ENCODE assay signal across 8 cellular contexts in the genomic region with DNA sequence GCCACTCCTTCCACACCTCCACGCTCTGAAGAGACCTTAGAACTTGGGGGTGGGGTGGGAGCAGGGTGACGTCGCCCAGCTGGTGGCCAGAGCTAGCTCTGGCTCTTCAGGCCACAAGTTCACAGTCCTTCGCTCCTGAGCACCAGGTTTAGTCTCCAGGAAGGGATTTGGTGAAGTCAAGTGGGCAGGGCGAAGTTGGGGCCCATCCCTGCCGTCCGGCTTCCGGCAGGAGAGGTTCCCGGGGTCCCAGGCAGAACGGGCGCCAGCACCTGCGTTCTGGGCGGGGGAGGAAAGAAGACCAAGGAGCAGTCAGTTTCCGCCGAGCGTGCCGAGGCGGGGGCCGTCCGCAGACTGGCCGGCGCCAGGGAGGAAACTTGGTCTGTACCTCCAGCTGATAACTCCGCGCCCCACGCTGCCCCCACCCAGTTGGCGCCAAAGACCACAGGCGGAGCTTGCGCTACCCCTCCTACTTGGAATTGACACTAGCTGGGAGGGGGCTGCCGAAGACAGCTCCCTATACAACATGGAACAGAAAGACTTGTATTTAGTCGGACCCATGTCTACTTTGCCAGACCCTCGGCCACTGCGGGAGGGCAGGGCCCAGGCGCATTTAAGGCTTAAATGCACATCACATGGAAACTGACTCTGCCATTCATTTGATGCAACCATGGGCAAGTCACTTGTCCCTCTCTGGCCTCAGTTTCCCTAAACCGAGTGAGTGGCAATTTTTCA. TPM values are rescaled to one million over a fixed set of nuclear protein-coding genes. Genes with fewer than 3 reads are reported as not detected.
A peak's percentile ranks its signal among the peaks of the same experiment; 100 is the strongest.
DNase-seq lines count a peak whose midpoint lies in the region; ATAC-seq, FAIRE-seq and TF ChIP-seq lines count a peak whose summit lies in the region.

No MANE protein-coding gene starts in this region.

- H3K79me2 ChIP-seq in neural cell (replicated peaks; ENCODE audit: insufficient read depth, low read length) = no peaks in the 10 kb centered on the region

- ATAC-seq in HG02938 (IDR thresholded peaks at IDR 0.05; ENCODE audit: unreplicated experiment) (no peak), GM21528 (IDR thresholded peaks at IDR 0.05; ENCODE audit: low FRiP score, unreplicated experiment) (no peak)

- TF ChIP-seq EP300 in neural cell (conservative IDR thresholded peaks at IDR 0.05; ENCODE audit: poor library complexity, severe bottlenecking) = no peak

- TF ChIP-seq POLR2A in esophagus squamous epithelium (IDR thresholded peaks at IDR 0.05) = no peak

- DNase-seq in EL (peak; percentile 66), NCI-H1092 (lab: John Stamatoyannopoulos, UW) (peak; percentile 34), esophagus squamous epithelium (lab: John Stamatoyannopoulos, UW) (no peak), D721Med (ENCODE audit: insufficient read length, low spot score) (no peak)
- peak; percentile 50 to 63 for DNase-seq in activated CD4-positive, alpha-beta T cell treated with anti-CD3 and anti-CD28 coated beads, Interleukin-2, amount 50 U/mL, for 48 hours

- H3K9me2 ChIP-seq in neural cell (ENCODE audit: insufficient read depth, low read length) = no peaks in the 10 kb centered on the region

- H3F3A ChIP-seq in neural cell (ENCODE audit: insufficient read depth, low read length, poor library complexity, severe bottlenecking) = peaks cover 4% of the 10 kb centered on the region

- H3K36me3 ChIP-seq in esophagus squamous epithelium (no peaks in the 10 kb centered on the region), neural cell (ENCODE audit: insufficient read depth, low read length) (no peaks in the 10 kb centered on the region)

- peaks cover 32 to 92% (median 69%) of the 10 kb centered on the region in 3 donors for H3K4me1 ChIP-seq in esophagus squamous epithelium

- H2AFZ ChIP-seq in neural cell (ENCODE audit: low read depth, low read length) = no peak overlapping the region

- no peaks in the 10 kb centered on the region for H3K9me3 ChIP-seq in esophagus squamous epithelium
- no peaks in the 10 kb centered on the region for H3K9me3 ChIP-seq in neural cell (ENCODE audit: low read length)

- no peak for TF ChIP-seq CTCF in esophagus squamous epithelium (IDR thresholded peaks at IDR 0.05)
- no peak for TF ChIP-seq CTCF in neural cell (IDR thresholded peaks at IDR 0.05; ENCODE audit: poor library complexity, severe bottlenecking)
- TF ChIP-seq CTCF in D721Med (IDR thresholded peaks at IDR 0.05; ENCODE audit: insufficient read depth, missing control alignments) = no peak

- no peak overlapping the region for H3K4me2 ChIP-seq in neural cell (ENCODE audit: low read length)

- 1 to 20% methylated on average over 4 to 20 of the region's 34 CpGs for WGBS in esophagus squamous epithelium, 2 donors

- H4K20me1 ChIP-seq in neural cell (ENCODE audit: insufficient read depth) = no peaks in the 10 kb centered on the region

- FAIRE-seq in D721Med (lab: Jason Lieb, UNC) = no peak

- TF ChIP-seq RAD21 in neural cell (conservative IDR thresholded peaks at IDR 0.05) = no peak

- H3K4me3 ChIP-seq in esophagus squamous epithelium (peak overlapping the region; percentile 63 to 82 (median 74)), neural cell (ENCODE audit: low read length) (peak overlapping the region; percentile 64)

- H3K27me3 ChIP-seq in esophagus squamous epithelium (no peaks in the 10 kb centered on the region), neural cell (ENCODE audit: insufficient read depth, low read depth, low read length) (peaks cover 70% of the 10 kb centered on the region)

- H3K27ac ChIP-seq in esophagus squamous epithelium (peak overlapping the region; percentile 88 to 93 (median 92)), neural cell (ENCODE audit: low read length) (no peak overlapping the region)

- no peak overlapping the region for H3K9ac ChIP-seq in neural cell (ENCODE audit: low read length)

- intact Hi-C loops in esophagus squamous epithelium (cut with DNase I) = no loop called here

TF ChIP-seq in neural cell, 6 proteins besides CTCF, POLR2A, EP300 and RAD21:
- TF ChIP-seq, protein P1, sequence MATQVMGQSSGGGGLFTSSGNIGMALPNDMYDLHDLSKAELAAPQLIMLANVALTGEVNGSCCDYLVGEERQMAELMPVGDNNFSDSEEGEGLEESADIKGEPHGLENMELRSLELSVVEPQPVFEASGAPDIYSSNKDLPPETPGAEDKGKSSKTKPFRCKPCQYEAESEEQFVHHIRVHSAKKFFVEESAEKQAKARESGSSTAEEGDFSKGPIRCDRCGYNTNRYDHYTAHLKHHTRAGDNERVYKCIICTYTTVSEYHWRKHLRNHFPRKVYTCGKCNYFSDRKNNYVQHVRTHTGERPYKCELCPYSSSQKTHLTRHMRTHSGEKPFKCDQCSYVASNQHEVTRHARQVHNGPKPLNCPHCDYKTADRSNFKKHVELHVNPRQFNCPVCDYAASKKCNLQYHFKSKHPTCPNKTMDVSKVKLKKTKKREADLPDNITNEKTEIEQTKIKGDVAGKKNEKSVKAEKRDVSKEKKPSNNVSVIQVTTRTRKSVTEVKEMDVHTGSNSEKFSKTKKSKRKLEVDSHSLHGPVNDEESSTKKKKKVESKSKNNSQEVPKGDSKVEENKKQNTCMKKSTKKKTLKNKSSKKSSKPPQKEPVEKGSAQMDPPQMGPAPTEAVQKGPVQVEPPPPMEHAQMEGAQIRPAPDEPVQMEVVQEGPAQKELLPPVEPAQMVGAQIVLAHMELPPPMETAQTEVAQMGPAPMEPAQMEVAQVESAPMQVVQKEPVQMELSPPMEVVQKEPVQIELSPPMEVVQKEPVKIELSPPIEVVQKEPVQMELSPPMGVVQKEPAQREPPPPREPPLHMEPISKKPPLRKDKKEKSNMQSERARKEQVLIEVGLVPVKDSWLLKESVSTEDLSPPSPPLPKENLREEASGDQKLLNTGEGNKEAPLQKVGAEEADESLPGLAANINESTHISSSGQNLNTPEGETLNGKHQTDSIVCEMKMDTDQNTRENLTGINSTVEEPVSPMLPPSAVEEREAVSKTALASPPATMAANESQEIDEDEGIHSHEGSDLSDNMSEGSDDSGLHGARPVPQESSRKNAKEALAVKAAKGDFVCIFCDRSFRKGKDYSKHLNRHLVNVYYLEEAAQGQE (IDR thresholded peaks at IDR 0.05; ENCODE audit: borderline replicate concordance) = no peak
- TF ChIP-seq MXI1 (conservative IDR thresholded peaks at IDR 0.05; ENCODE audit: poor library complexity, severe bottlenecking) (no peak), SMC3 (conservative IDR thresholded peaks at IDR 0.05; ENCODE audit: poor library complexity) (no peak), POLR2AphosphoS5 (IDR thresholded peaks at IDR 0.05) (no peak), TAF1 (IDR thresholded peaks at IDR 0.05; ENCODE audit: low read depth) (no peak), EZH2 (IDR thresholded peaks at IDR 0.05; ENCODE audit: borderline replicate concordance, insufficient read depth, low read length, poor library complexity, severe bottlenecking) (no peak)

RNA-seq across cellular contexts. Expression of a gene that starts 1.0 kb away (rescaled TPM):
- 10 to 100 TPM; 12.6 to 62.9 (median 37.5) TPM for total RNA-seq in esophagus squamous epithelium
- polyA plus RNA-seq in neural cell = 8.0 and 10.2 TPM in 2 replicates
- 3.4 and 6.1 TPM in 2 replicates for polyA minus RNA-seq in neural cell

RNA-seq across cellular contexts. Expression of a gene that starts 27.3 kb away (rescaled TPM):
- total RNA-seq in esophagus squamous epithelium = 10 to 100 TPM; 10.1 to 16.9 (median 11.8) TPM
- 0.16 and 0.50 TPM in 2 replicates for polyA plus RNA-seq in neural cell
- polyA minus RNA-seq in neural cell = 0.24 and 0.35 TPM in 2 replicates

Comparison
In these comparisons a context has a peak if more than half of its experiments do, and no peak if none do; other contexts are left out.
1. DNase-seq: peak in EL (single experiment), NCI-H1092 (single experiment) and activated CD4-positive, alpha-beta T cell treated with anti-CD3 and anti-CD28 coated beads, Interleukin-2, amount 50 U/mL, for 48 hours (2 of 2); none in esophagus squamous epithelium (single experiment) and D721Med (single experiment).